In genomic region chr16:4475880-4476790, GRCh38 we compare ENCODE assay signal across 8 cellular contexts. TPM values are rescaled to one million over a fixed set of nuclear protein-coding genes. Genes with fewer than 3 reads are reported as not detected.
DNase-seq lines count a peak whose midpoint lies in the region; ATAC-seq, FAIRE-seq and TF ChIP-seq lines count a peak whose summit lies in the region.

Gene HMOX2 (plus strand): TSS chr16:4476398. CDS start chr16:4505525, 29,127 bp downstream.

- H3K27me3 Mint-ChIP-seq in T-cell, result no peaks in the 10 kb centered on the region
- no peaks in the 10 kb centered on the region for H3K27me3 Mint-ChIP-seq in progenitor cell of endocrine pancreas

- TF ChIP-seq POLR2A in GM12891 (IDR thresholded peaks at IDR 0.05; ENCODE audit: low read depth, low read length) (peak; percentile 91), adrenal gland (IDR thresholded peaks at IDR 0.05) (peak; percentile 93 to 99)

- H3K4me1 Mint-ChIP-seq in T-cell (peaks cover 39 to 50% (median 48%) of the 10 kb centered on the region in 3 donors), progenitor cell of endocrine pancreas (ENCODE audit: low read depth) (peaks cover 10% of the 10 kb centered on the region)

- WGBS in adrenal gland, 4 donors, result 8 to 52% (median 9%) methylated on average over 10 to 69 of the region's 70 CpGs
- 8 to 9% methylated on average over 61 to 70 of the region's 70 CpGs for WGBS in heart right ventricle, 2 donors

- H3K36me3 Mint-ChIP-seq in T-cell (peaks cover 10% of the 10 kb centered on the region), progenitor cell of endocrine pancreas (ENCODE audit: insufficient read depth) (peaks cover 8% of the 10 kb centered on the region)

- H3K9me3 ChIP-seq in adrenal gland (replicated peaks in 1 of 3) (no peaks in the 10 kb centered on the region), heart right ventricle (no peaks in the 10 kb centered on the region)

- peak within 1 kb of the TSS; percentile 86 to 89 for H3K27ac Mint-ChIP-seq in T-cell
- H3K27ac Mint-ChIP-seq in progenitor cell of endocrine pancreas, result peak within 1 kb of the TSS; percentile 96

- peak; percentile 93 for ATAC-seq in HG02798 (IDR thresholded peaks at IDR 0.05; ENCODE audit: poor library complexity, unreplicated experiment)
- peak; percentile 84 to 90 (median 88) for ATAC-seq in T-cell (replicated peaks in 1 of 4)
- peak; percentile 94 to 96 (median 96) for ATAC-seq in heart right ventricle

- H3K9me3 Mint-ChIP-seq in T-cell, result no peaks in the 10 kb centered on the region
- peaks cover 2% of the 10 kb centered on the region for H3K9me3 Mint-ChIP-seq in progenitor cell of endocrine pancreas (ENCODE audit: low read depth)

- peak in 2 of 6 experiments; percentile 29 to 39 for TF ChIP-seq CTCF in adrenal gland (IDR thresholded peaks at IDR 0.05)
- TF ChIP-seq CTCF in heart right ventricle (IDR thresholded peaks at IDR 0.05), result peak in 8 of 9 donors; percentile 26 to 72 (median 44)
- TF ChIP-seq CTCF in progenitor cell of endocrine pancreas (IDR thresholded peaks at IDR 0.05; ENCODE audit: unreplicated experiment), result peak; percentile 59

- DNase-seq in GM12891 (ENCODE audit: insufficient read length, low spot score) (peak; percentile 93), NCI-H1417 treated with DMSO at 0.1 percent for 48 hours (lab: John Stamatoyannopoulos, UW) (peak; percentile 66), T-cell (peak; percentile 78 to 97 (median 89)), adrenal gland (peak; percentile 91 to 96 (median 94)), heart right ventricle (peak; percentile 90 to 95), progenitor cell of endocrine pancreas (ENCODE audit: low spot score, unreplicated experiment) (peak; percentile 90), ureter (ENCODE audit: low spot score) (peak; percentile 95)

- peak within 1 kb of the TSS; percentile 56 to 95 (median 84) for H3K4me3 ChIP-seq in adrenal gland
- peak within 1 kb of the TSS; percentile 82 to 99 (median 93) for H3K4me3 ChIP-seq in heart right ventricle

- H3K27me3 ChIP-seq in adrenal gland (no peaks in the 10 kb centered on the region), heart right ventricle (no peaks in the 10 kb centered on the region)

- POLR2A ChIA-PET in T-cell (lab: Charles Lee), result interaction anchor here (0.5 to 1.4 kb wide), 3 partner anchors 10 to 53 kb away, joined by 3 to 6 read pairs (median 3); no protein-coding TSS in a partner anchor

- H3K4me3 Mint-ChIP-seq in T-cell (peak within 1 kb of the TSS; percentile 88 to 90 (median 90)), progenitor cell of endocrine pancreas (ENCODE audit: low read depth) (peak within 1 kb of the TSS; percentile 77)

- intact Hi-C loops in adrenal gland (cut with DNase I), result no loop called here
- intact Hi-C loops in heart right ventricle (cut with DNase I), result loop anchor here in 1 of 10 donors (5.0 kb wide), 2 partner anchors 49 to 61 kb away; partner anchors contain the start of genes CDIP1 and DNAJA3

- CTCF ChIA-PET in T-cell (lab: Charles Lee), result interaction anchor here in 1 of 2 donors (1.0 to 1.2 kb wide), 3 partner anchors 10 to 30 kb away, joined by 4 to 8 read pairs (median 5); no protein-coding TSS in a partner anchor

- H3K36me3 ChIP-seq in adrenal gland (replicated peaks in 1 of 2) (no peaks in the 10 kb centered on the region), heart right ventricle (peaks cover 0 to 13% (median 0%) of the 10 kb centered on the region in 9 donors)

- FAIRE-seq in GM12891 (lab: Jason Lieb, UNC), result peak; percentile 97

- H3K27ac ChIP-seq in adrenal gland (peak within 1 kb of the TSS; percentile 13 to 88 (median 85)), heart right ventricle (peak within 1 kb of the TSS; percentile 87 to 97 (median 94))

- H3K4me1 ChIP-seq in adrenal gland (replicated peaks in 1 of 2) (peaks cover 0 to 33% of the 10 kb centered on the region in 2 donors), heart right ventricle (peaks cover 4 to 49% (median 35%) of the 10 kb centered on the region in 9 donors)

TF ChIP-seq in GM12891, 5 proteins besides CTCF, POLR2A, EP300 and RAD21:
- TF ChIP-seq TAF1 (IDR thresholded peaks at IDR 0.05; ENCODE audit: low read depth, low read length) (peak; percentile 80), SPI1 (IDR thresholded peaks at IDR 0.05; ENCODE audit: low read depth, low read length) (no peak), POU2F2 (IDR thresholded peaks at IDR 0.05; ENCODE audit: low read depth, low read length) (peak; percentile 23; the same call in 1 of the 2 replicates), PAX5 (IDR thresholded peaks at IDR 0.05; ENCODE audit: insufficient read depth, low read length, severe bottlenecking) (no peak), POLR2AphosphoS5 (IDR thresholded peaks at IDR 0.05; ENCODE audit: low read depth, low read length) (peak; percentile 84)

RNA-seq across cellular contexts. Expression of gene HMOX2, which starts in this region (rescaled TPM):
- 34.0 TPM for polyA plus RNA-seq in GM12891 (2012; ENCODE audit: low read depth, missing spikeins)
- 10 to 100 TPM; 49.1 to 74.4 (median 70.5) TPM for total RNA-seq in T-cell
- total RNA-seq in adrenal gland, result 100 to 1,000 TPM in 1 of 8 donors, 10 to 100 TPM in 7; 46.0 to 113 (median 65.6) TPM
- polyA plus RNA-seq in adrenal gland, result 100 to 1,000 TPM in 1 of 3 donors, 10 to 100 TPM in 2; 36.1 to 114 (median 39.0) TPM
- total RNA-seq in heart right ventricle, result 100 to 1,000 TPM in 3 of 10 donors, 10 to 100 TPM in 7; 58.4 to 207 (median 84.8) TPM
- 100 to 1,000 TPM in 1 of 2 donors, 10 to 100 TPM in 1; 74.3 to 251 TPM for polyA plus RNA-seq in heart right ventricle
- total RNA-seq in progenitor cell of endocrine pancreas, result 28.5 and 30.1 TPM in 2 replicates
- 44.2 TPM for total RNA-seq in ureter

Comparison
In these comparisons a context has a peak if more than half of its experiments do, and no peak if none do; other contexts are left out.
1. Peak in every context shown above with its lines: DNase-seq, ATAC-seq, H3K4me3 ChIP-seq and H3K27ac ChIP-seq.